Comparison of ENCODE assay signal across 1 cellular context in the genomic region with DNA sequence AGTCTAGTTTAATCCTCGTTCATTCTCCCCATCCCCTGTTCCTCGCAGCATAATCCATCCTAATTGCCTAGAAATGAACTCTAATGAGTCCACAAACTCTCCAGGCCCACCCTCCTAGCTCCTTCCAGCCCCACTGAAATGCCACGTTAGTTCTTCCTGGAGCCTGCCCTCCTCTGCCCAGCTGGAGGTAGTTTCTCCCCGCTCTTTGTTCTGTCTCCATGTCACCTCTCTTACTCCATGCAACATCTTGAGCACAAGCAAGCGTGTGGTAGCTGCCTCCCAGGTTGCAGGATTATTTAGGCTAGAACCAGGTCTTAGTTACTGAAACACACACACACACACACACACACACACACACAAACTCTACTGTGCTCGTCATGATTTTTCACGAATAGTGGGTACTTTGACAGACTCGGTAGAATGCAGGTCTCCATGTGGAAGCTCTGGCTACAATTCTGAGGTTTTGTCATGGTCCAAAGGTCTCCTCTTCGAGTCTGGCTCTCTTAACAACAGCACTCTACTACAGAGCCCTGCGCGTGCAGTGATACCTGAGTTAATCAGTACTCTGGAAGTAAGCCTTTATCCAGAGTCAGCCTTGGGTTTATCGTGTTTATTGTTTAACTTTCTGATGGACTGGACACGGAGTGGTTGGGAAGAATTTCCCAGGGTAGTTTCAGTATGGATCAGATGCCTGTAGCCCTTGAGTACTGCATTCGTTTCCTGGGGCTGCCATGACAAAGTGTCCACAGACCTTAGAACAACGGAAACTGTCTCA.
TF ChIP-seq lines count a peak whose summit lies in the region.

No MANE protein-coding gene starts in this region.

TF ChIP-seq in HepG2, 621 proteins besides CTCF, POLR2A, EP300 and RAD21 (continued from another document):
- TF ChIP-seq SIX1 (CRISPR knock-in tag; IDR thresholded peaks at IDR 0.05; ENCODE audit: borderline replicate concordance) (peak; percentile 49; the same call in 1 of the 2 replicates), SALL1 (CRISPR knock-in tag; IDR thresholded peaks at IDR 0.05) (peak; percentile 75)
